Comparison of ENCODE assay signal across 8 cellular contexts in the genomic region with DNA sequence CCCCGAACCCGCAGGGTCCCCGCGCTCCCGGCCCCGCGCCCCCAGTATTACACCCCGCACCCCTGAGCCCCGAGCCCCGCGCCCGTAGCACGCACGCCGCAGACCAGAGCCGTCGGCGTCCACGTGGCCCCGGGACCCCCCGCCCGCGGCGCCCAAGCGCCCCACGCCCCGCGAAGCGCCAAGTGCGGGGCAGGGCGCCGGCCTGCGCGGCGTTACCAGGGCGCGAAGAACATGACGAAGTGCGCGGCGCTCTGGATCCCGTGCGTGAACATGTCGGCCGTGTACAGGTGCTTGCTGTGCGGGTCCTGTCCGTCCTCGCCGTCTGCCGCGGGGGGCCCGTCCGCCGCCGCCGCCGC. TPM values are rescaled to one million over a fixed set of nuclear protein-coding genes. Genes with fewer than 3 reads are reported as not detected.
DNase-seq lines count a peak whose midpoint lies in the region; ATAC-seq, FAIRE-seq and TF ChIP-seq lines count a peak whose summit lies in the region.

No MANE protein-coding gene starts in this region.

- H3K4me1 ChIP-seq in astrocyte (ENCODE audit: insufficient read depth, low read length) (peaks cover 7% of the 10 kb centered on the region), lower lobe of right lung (peaks cover 36% of the 10 kb centered on the region)

- H3K27me3 ChIP-seq in astrocyte (ENCODE audit: insufficient read depth, low read length): peaks cover 16% of the 10 kb centered on the region
- H3K27me3 ChIP-seq in lower lobe of right lung (ENCODE audit: low read depth): no peaks in the 10 kb centered on the region

- no peak for FAIRE-seq in astrocyte (lab: Jason Lieb, UNC)
- FAIRE-seq in D721Med (lab: Jason Lieb, UNC): no peak

- peak; percentile 29 for ATAC-seq in HG02938 (IDR thresholded peaks at IDR 0.05; ENCODE audit: unreplicated experiment)
- ATAC-seq in lower lobe of right lung: peak; percentile 2 to 7

- H3K27me3 Mint-ChIP-seq in astrocyte (ENCODE audit: low read depth, unreplicated experiment): peaks cover 2% of the 10 kb centered on the region
- no peaks in the 10 kb centered on the region for H3K27me3 Mint-ChIP-seq in chondrocyte (ENCODE audit: low read depth)

- no peaks in the 10 kb centered on the region for H3K9me3 Mint-ChIP-seq in astrocyte (ENCODE audit: unreplicated experiment)
- H3K9me3 Mint-ChIP-seq in chondrocyte (ENCODE audit: low read depth): no peaks in the 10 kb centered on the region

- H3K9ac ChIP-seq in astrocyte (ENCODE audit: low read length): peak overlapping the region; percentile 86

- TF ChIP-seq CTCF in astrocyte (IDR thresholded peaks at IDR 0.05; ENCODE audit: insufficient read depth, low read depth, low read length) (no peak), lower lobe of right lung (IDR thresholded peaks at IDR 0.05) (no peak), chondrocyte (IDR thresholded peaks at IDR 0.05) (no peak), D721Med (IDR thresholded peaks at IDR 0.05; ENCODE audit: insufficient read depth, missing control alignments) (no peak)

- intact Hi-C loops in lower lobe of right lung (cut with DNase I): no loop called here

- peak overlapping the region; percentile 89 for H3K4me3 ChIP-seq in astrocyte (ENCODE audit: insufficient read depth, low read depth, low read length)
- H3K4me3 ChIP-seq in lower lobe of right lung: peak overlapping the region; percentile 81

- peaks cover 43% of the 10 kb centered on the region for H4K20me1 ChIP-seq in astrocyte (ENCODE audit: insufficient read depth, low read length)

- no peak overlapping the region for H3K4me3 Mint-ChIP-seq in astrocyte (ENCODE audit: unreplicated experiment)
- H3K4me3 Mint-ChIP-seq in chondrocyte (ENCODE audit: unreplicated experiment): no peak overlapping the region

- DNase-seq in NCI-H146 (lab: John Stamatoyannopoulos, UW) (peak; percentile 66), NCI-H146 treated with DMSO at 0.1 percent for 48 hours (lab: John Stamatoyannopoulos, UW; ENCODE audit: unreplicated experiment) (no peak), astrocyte (ENCODE audit: low read depth) (no peak), lower lobe of right lung (no peak), chondrocyte (ENCODE audit: low spot score) (no peak), GOT3 (lab: John Stamatoyannopoulos, UW) (no peak), D721Med (ENCODE audit: insufficient read length, low spot score) (no peak)

- peak overlapping the region; percentile 97 for H3K4me2 ChIP-seq in astrocyte (ENCODE audit: low read length)

- H3K4me1 Mint-ChIP-seq in astrocyte (ENCODE audit: low read depth, unreplicated experiment) (peaks cover 10% of the 10 kb centered on the region), chondrocyte (ENCODE audit: low read depth) (peaks cover 24% of the 10 kb centered on the region)

- H3K27ac ChIP-seq in astrocyte (ENCODE audit: low read depth, low read length) (peak overlapping the region; percentile 69), lower lobe of right lung (peak overlapping the region; percentile 68)

- H3K9me3 ChIP-seq in astrocyte (ENCODE audit: insufficient read depth, low read depth, low read length): no peaks in the 10 kb centered on the region
- H3K9me3 ChIP-seq in lower lobe of right lung: no peaks in the 10 kb centered on the region

- peak overlapping the region; percentile 67 for H2AFZ ChIP-seq in astrocyte (ENCODE audit: low read depth, low read length)

- H3K36me3 ChIP-seq in astrocyte (ENCODE audit: insufficient read depth, low read length) (peaks cover 2% of the 10 kb centered on the region), lower lobe of right lung (no peaks in the 10 kb centered on the region)

- peaks cover 46% of the 10 kb centered on the region for H3K79me2 ChIP-seq in astrocyte (ENCODE audit: insufficient read depth, low read length)

- H3K27ac Mint-ChIP-seq in astrocyte (ENCODE audit: unreplicated experiment): no peak overlapping the region
- no peak overlapping the region for H3K27ac Mint-ChIP-seq in chondrocyte (ENCODE audit: unreplicated experiment)

- H3K36me3 Mint-ChIP-seq in astrocyte (ENCODE audit: low read depth, unreplicated experiment): peaks cover 2% of the 10 kb centered on the region
- H3K36me3 Mint-ChIP-seq in chondrocyte (ENCODE audit: low read depth): no peaks in the 10 kb centered on the region

RNA-seq across cellular contexts. Expression of a gene that starts 0.3 kb away (rescaled TPM):
- total RNA-seq in astrocyte (193 and 202 TPM in 2 replicates), lower lobe of right lung (98.3 TPM), chondrocyte (226 to 231 TPM (median 230 TPM) in 3 replicates)
